13 cellular contexts compared by ENCODE assay signal in the genomic region with DNA sequence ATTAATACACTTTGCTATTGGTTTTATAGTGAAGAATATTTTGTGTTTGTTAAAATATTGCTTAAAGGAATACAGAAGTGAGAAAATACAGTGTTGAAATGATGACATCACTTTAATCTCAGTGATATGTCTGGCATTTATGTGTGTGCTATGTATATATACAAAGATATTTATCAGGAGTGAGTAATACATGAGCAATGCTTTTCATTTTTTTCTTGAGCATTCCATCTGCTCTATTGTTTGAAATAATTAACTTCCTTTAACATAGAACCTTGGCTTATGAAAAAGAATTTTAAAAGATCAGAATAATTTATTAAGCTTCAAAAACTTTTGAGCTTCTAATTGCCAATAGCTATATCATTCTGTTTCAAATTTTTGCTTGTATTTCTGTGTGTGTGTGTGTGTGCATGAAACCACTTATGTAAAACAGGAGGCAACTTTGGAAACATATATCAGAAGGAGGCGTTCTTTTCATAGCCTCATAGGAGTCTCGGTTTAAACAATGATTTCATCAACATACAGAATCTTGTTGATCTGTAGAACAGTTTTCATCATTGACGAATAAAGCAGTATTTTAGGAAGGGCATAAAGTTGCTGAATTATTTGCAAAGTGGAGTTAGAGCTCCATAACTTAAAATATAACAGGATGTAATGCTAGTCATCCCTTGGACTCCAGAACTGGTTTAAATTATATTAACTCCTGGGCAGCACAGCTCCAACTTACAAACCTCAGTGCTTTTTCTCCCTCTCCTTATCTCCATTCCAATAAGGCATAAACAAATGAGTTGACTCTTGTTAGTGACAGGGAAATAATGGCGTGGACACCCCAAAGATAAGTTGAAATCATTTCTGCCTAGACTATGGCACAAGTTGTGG.
A peak's percentile ranks its signal among the peaks of the same experiment; 100 is the strongest.
DNase-seq lines count a peak whose midpoint lies in the region; ATAC-seq, FAIRE-seq and TF ChIP-seq lines count a peak whose summit lies in the region.
"Had no signal": no experiment of that assay in that cellular context is flagged by ENCODE, and none has a peak within 500 bp of the region (broad histone marks: within the 10 kb centered on the region; RNA-seq: fewer than 3 reads in every experiment).

No MANE protein-coding gene starts in this region.

- BruUV-seq in MCF 10A (replicated peaks; lab: Mats Ljungman, UMichigan), result no TSS peak

- H3K4me3 Mint-ChIP-seq in MCF 10A (ENCODE audit: unreplicated experiment), result no peak overlapping the region

- no peaks in the 10 kb centered on the region for H3K9me3 Mint-ChIP-seq in MCF 10A (ENCODE audit: unreplicated experiment)

- H3K36me3 ChIP-seq in breast epithelium (no peaks in the 10 kb centered on the region), RWPE2 (ENCODE audit: low read depth) (no peaks in the 10 kb centered on the region)
- H3K36me3 ChIP-seq in effector memory CD4-positive, alpha-beta T cell (ENCODE audit: control insufficient read depth, insufficient read depth, low read length), result no peaks in the 10 kb centered on the region

- H3K4me1 ChIP-seq in breast epithelium, result no peaks in the 10 kb centered on the region
- peaks cover 12% of the 10 kb centered on the region for H3K4me1 ChIP-seq in RWPE2 (ENCODE audit: insufficient read depth, poor library complexity, severe bottlenecking)
- no peaks in the 10 kb centered on the region for H3K4me1 ChIP-seq in effector memory CD4-positive, alpha-beta T cell (ENCODE audit: control insufficient read depth, insufficient read depth, low read length, poor library complexity, severe bottlenecking)

- DNase-seq in MCF 10A (ENCODE audit: unreplicated experiment) (peak; percentile 5), breast epithelium (ENCODE audit: low spot score in 2 of 2) (no peak), RWPE2 (ENCODE audit: low spot score) (no peak), fibroblast of mammary gland (ENCODE audit: low read depth) (peak; percentile 24), urothelium cell line (ENCODE audit: low spot score) (peak; percentile 13), NCI-H2227 treated with DMSO at 0.1 percent for 48 hours (lab: John Stamatoyannopoulos, UW) (no peak), KBM-7 (no peak)
- no peak for DNase-seq in effector memory CD4-positive, alpha-beta T cell
- DNase-seq: activated CD8-positive, alpha-beta memory T cell treated with anti-CD3 and anti-CD28 coated beads for 24 hours; cortex of kidney; Karpas-422; NCI-H2171 had no signal

- no peak overlapping the region for H3K27ac Mint-ChIP-seq in MCF 10A (ENCODE audit: low read depth, unreplicated experiment)
- H3K27ac Mint-ChIP-seq: activated naive CD4-positive, alpha-beta T cell treated with anti-CD3 and anti-CD28 coated beads, Interleukin-2, amount 50 U/mL, for 72 hours had no signal

- in situ Hi-C loops in KBM-7 (cut with MboI; ENCODE audit: low pct_unique_long_range_greater_than_20kb, low sequenced_read_pairs), result no loop called here

- ATAC-seq in RWPE2 (ENCODE audit: low read depth), result peak; percentile 99
- ATAC-seq: activated naive CD4-positive, alpha-beta T cell treated with anti-CD3 and anti-CD28 coated beads, Interleukin-2, amount 50 U/mL, for 72 hours had no signal

- no peak for TF ChIP-seq POLR2A in breast epithelium (IDR thresholded peaks at IDR 0.05)

- intact Hi-C loops in MCF 10A (cut with micrococcal nuclease), result no loop called here
- intact Hi-C loops in breast epithelium (cut with DNase I; ENCODE audit: low total_unique reads), result no loop called here

- no peaks in the 10 kb centered on the region for H3K27me3 Mint-ChIP-seq in MCF 10A (ENCODE audit: insufficient read depth, unreplicated experiment)

- H3K27me3 ChIP-seq in breast epithelium (no peaks in the 10 kb centered on the region), RWPE2 (ENCODE audit: insufficient read depth, poor library complexity, severe bottlenecking) (no peaks in the 10 kb centered on the region)
- H3K27me3 ChIP-seq in effector memory CD4-positive, alpha-beta T cell (replicated peaks; ENCODE audit: control insufficient read depth, insufficient read depth, low read length, poor library complexity, severe bottlenecking), result no peaks in the 10 kb centered on the region

- POLR2A ChIA-PET in MCF 10A (lab: Yijun Ruan, JAX), result no interaction called here

- TF ChIP-seq CTCF in MCF 10A (IDR thresholded peaks at IDR 0.05; ENCODE audit: unreplicated experiment) (no peak), breast epithelium (IDR thresholded peaks at IDR 0.05) (no peak), RWPE2 (IDR thresholded peaks at IDR 0.05; ENCODE audit: poor library complexity, severe bottlenecking) (no peak), fibroblast of mammary gland (conservative IDR thresholded peaks at IDR 0.05; ENCODE audit: control insufficient read depth, insufficient read depth, low read depth, low read length) (no peak)

- H3K36me3 Mint-ChIP-seq in MCF 10A (ENCODE audit: insufficient read depth, unreplicated experiment), result no peaks in the 10 kb centered on the region
- H3K36me3 Mint-ChIP-seq: activated naive CD4-positive, alpha-beta T cell treated with anti-CD3 and anti-CD28 coated beads, Interleukin-2, amount 50 U/mL, for 72 hours had no signal

- no peak for FAIRE-seq in urothelium cell line (lab: Jason Lieb, UNC)

- H3K27ac ChIP-seq in breast epithelium (no peak overlapping the region), RWPE2 (ENCODE audit: poor library complexity, severe bottlenecking) (no peak overlapping the region)
- H3K27ac ChIP-seq in effector memory CD4-positive, alpha-beta T cell (ENCODE audit: insufficient read depth, low read length, poor library complexity, severe bottlenecking), result no peak overlapping the region

- no peaks in the 10 kb centered on the region for H3K9me3 ChIP-seq in breast epithelium
- no peaks in the 10 kb centered on the region for H3K9me3 ChIP-seq in RWPE2 (ENCODE audit: severe bottlenecking)
- no peaks in the 10 kb centered on the region for H3K9me3 ChIP-seq in effector memory CD4-positive, alpha-beta T cell (ENCODE audit: control insufficient read depth, low read length)

- CTCF ChIA-PET in MCF 10A (lab: Yijun Ruan, JAX), result no interaction called here

- no peaks in the 10 kb centered on the region for H3K4me1 Mint-ChIP-seq in MCF 10A (ENCODE audit: insufficient read depth, unreplicated experiment)

- H3K4me3 ChIP-seq in breast epithelium (no peak overlapping the region), RWPE2 (ENCODE audit: severe bottlenecking) (no peak overlapping the region), fibroblast of mammary gland (ENCODE audit: control insufficient read depth, low read depth, low read length) (no peak overlapping the region)
- no peak overlapping the region for H3K4me3 ChIP-seq in effector memory CD4-positive, alpha-beta T cell (ENCODE audit: insufficient read depth, low read depth, low read length, poor library complexity, severe bottlenecking)

Comparison
In these comparisons a context has a peak if more than half of its experiments do, and no peak if none do; other contexts are left out.
1. DNase-seq: peak in MCF 10A (single experiment), fibroblast of mammary gland (single experiment) and urothelium cell line (single experiment); none in breast epithelium (0 of 2), RWPE2 (single experiment), effector memory CD4-positive, alpha-beta T cell (0 of 3), NCI-H2227 treated with DMSO at 0.1 percent for 48 hours (single experiment) and KBM-7 (single experiment).